1 cellular context compared by ENCODE assay signal in genomic region chrX:134752558-134752957, GRCh38.
TF ChIP-seq lines count a peak whose summit lies in the region.

No MANE protein-coding gene starts in this region.

TF ChIP-seq in SK-N-SH treated with all-trans-retinoic acid at 6 μM for 48 hours, 23 proteins besides CTCF, POLR2A, EP300 and RAD21 (continued from another document):
- no peak for TF ChIP-seq CSDC2 (CRISPR knock-in tag; IDR thresholded peaks at IDR 0.05)
- no peak for TF ChIP-seq POU6F1 (CRISPR knock-in tag; IDR thresholded peaks at IDR 0.05; ENCODE audit: borderline replicate concordance, low read depth)
- no peak for TF ChIP-seq GLIS3 (CRISPR knock-in tag; IDR thresholded peaks at IDR 0.05)
- no peak for TF ChIP-seq ZNF8 (CRISPR knock-in tag; IDR thresholded peaks at IDR 0.05)
